In the genomic region with DNA sequence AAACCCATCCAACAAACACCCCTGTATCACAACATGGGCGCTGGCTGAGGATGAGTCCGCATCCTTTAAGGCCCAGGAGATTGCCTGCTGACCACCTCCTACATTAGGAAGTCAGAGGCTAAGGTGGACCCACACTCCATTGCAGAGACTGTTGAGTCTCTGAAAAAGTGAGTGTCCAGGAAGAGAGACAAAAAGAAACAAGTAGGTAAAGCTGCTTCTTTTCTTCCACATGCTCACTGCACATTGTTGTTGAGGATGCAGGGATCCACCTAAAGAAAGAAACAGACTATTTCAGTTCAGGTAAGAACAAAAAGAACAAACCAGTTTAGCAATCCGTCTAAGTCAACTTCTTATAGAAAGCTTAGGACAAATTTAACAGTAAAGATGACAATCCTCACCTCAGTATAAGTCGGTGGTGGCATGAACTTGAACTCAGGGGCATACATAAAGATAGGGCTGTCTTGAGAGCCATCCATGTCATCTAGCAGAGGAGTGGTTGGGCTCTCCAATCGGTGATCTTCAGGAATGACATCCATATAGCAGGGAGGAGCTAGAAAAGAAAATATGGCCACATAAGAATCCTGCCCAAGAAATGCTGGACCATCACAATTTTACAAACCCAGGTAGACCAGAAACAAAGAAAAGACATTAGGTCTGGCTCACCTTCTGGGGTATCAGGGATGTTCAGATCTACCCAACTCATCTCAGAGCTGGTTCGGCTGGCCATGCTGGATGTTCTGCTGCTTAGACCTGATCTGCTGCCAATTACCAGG, we compare ENCODE assay signal across 8 cellular contexts. TPM values are rescaled to one million over a fixed set of nuclear protein-coding genes. Genes with fewer than 3 reads are reported as not detected.
DNase-seq lines count a peak whose midpoint lies in the region; ATAC-seq and TF ChIP-seq lines count a peak whose summit lies in the region.

No MANE protein-coding gene starts in this region.

- peaks cover 27% of the 10 kb centered on the region for H3K36me3 ChIP-seq in iPS-18a (ENCODE audit: control insufficient read depth, low read depth, low read length)

- no peaks in the 10 kb centered on the region for H3K9me3 Mint-ChIP-seq in HFFc6
- H3K9me3 Mint-ChIP-seq in activated T-cell treated with anti-CD3 and anti-CD28 coated beads, Interleukin-2, amount 50 U/mL, for 4 hours: no peaks in the 10 kb centered on the region
- no peaks in the 10 kb centered on the region for H3K9me3 Mint-ChIP-seq in stimulated activated naive B cell treated with anti-CD40 and anti-IgM and Interleukin-4, amounts not matched to agents 10 μg/mL and 1 μg/mL and 100 μg/mL, for 72 hours

- peaks cover 24% of the 10 kb centered on the region for H3K4me1 ChIP-seq in iPS-18a (ENCODE audit: control insufficient read depth, low read depth, low read length)

- H3K27me3 Mint-ChIP-seq in HFFc6 (ENCODE audit: insufficient read depth): no peaks in the 10 kb centered on the region
- no peaks in the 10 kb centered on the region for H3K27me3 Mint-ChIP-seq in activated T-cell treated with anti-CD3 and anti-CD28 coated beads, Interleukin-2, amount 50 U/mL, for 4 hours (ENCODE audit: low read depth)
- H3K27me3 Mint-ChIP-seq in stimulated activated naive B cell treated with anti-CD40 and anti-IgM and Interleukin-4, amounts not matched to agents 10 μg/mL and 1 μg/mL and 100 μg/mL, for 72 hours: no peaks in the 10 kb centered on the region

- H3K4me3 ChIP-seq in iPS-18a (ENCODE audit: low read length): peak overlapping the region; percentile 98

- peak overlapping the region; percentile 97 for H3K4me3 Mint-ChIP-seq in HFFc6
- peak overlapping the region; percentile 85 for H3K4me3 Mint-ChIP-seq in activated T-cell treated with anti-CD3 and anti-CD28 coated beads, Interleukin-2, amount 50 U/mL, for 4 hours
- peak overlapping the region; percentile 84 to 96 for H3K4me3 Mint-ChIP-seq in stimulated activated naive B cell treated with anti-CD40 and anti-IgM and Interleukin-4, amounts not matched to agents 10 μg/mL and 1 μg/mL and 100 μg/mL, for 72 hours

- H3K27ac ChIP-seq in iPS-18a (ENCODE audit: low read length): no peak overlapping the region

- H3K36me3 Mint-ChIP-seq in HFFc6 (ENCODE audit: low read depth): peaks cover 40% of the 10 kb centered on the region
- H3K36me3 Mint-ChIP-seq in activated T-cell treated with anti-CD3 and anti-CD28 coated beads, Interleukin-2, amount 50 U/mL, for 4 hours (ENCODE audit: insufficient read depth): peaks cover 31% of the 10 kb centered on the region
- peaks cover 37 to 49% of the 10 kb centered on the region in 2 donors for H3K36me3 Mint-ChIP-seq in stimulated activated naive B cell treated with anti-CD40 and anti-IgM and Interleukin-4, amounts not matched to agents 10 μg/mL and 1 μg/mL and 100 μg/mL, for 72 hours

- H3K9me3 ChIP-seq in iPS-18a (ENCODE audit: control insufficient read depth, low read depth, low read length): no peaks in the 10 kb centered on the region

- H3K27me3 ChIP-seq in iPS-18a (ENCODE audit: control insufficient read depth, insufficient read depth, low read length): no peaks in the 10 kb centered on the region

- H3K27ac Mint-ChIP-seq in HFFc6: no peak overlapping the region
- peak overlapping the region; percentile 75 for H3K27ac Mint-ChIP-seq in stimulated activated naive B cell treated with anti-CD40 and anti-IgM and Interleukin-4, amounts not matched to agents 10 μg/mL and 1 μg/mL and 100 μg/mL, for 72 hours

- no peak overlapping the region for H3K9ac ChIP-seq in iPS-18a (ENCODE audit: low read length)

- H3K4me1 Mint-ChIP-seq in HFFc6 (ENCODE audit: low read depth): peaks cover 47% of the 10 kb centered on the region
- peaks cover 63% of the 10 kb centered on the region for H3K4me1 Mint-ChIP-seq in activated T-cell treated with anti-CD3 and anti-CD28 coated beads, Interleukin-2, amount 50 U/mL, for 4 hours (ENCODE audit: low read depth)
- peaks cover 53 to 68% of the 10 kb centered on the region in 2 donors for H3K4me1 Mint-ChIP-seq in stimulated activated naive B cell treated with anti-CD40 and anti-IgM and Interleukin-4, amounts not matched to agents 10 μg/mL and 1 μg/mL and 100 μg/mL, for 72 hours

- TF ChIP-seq CTCF in HFFc6 (IDR thresholded peaks at IDR 0.05): no peak

- no peak for ATAC-seq in activated T-cell treated with anti-CD3 and anti-CD28 coated beads, Interleukin-2, amount 50 U/mL, for 4 hours
- ATAC-seq in stimulated activated naive B cell treated with anti-CD40 and anti-IgM and Interleukin-4, amounts not matched to agents 10 μg/mL and 1 μg/mL and 100 μg/mL, for 72 hours (replicated peaks): no peak
- ATAC-seq in HG03460 (IDR thresholded peaks at IDR 0.05; ENCODE audit: unreplicated experiment) (no peak), HG03442 (IDR thresholded peaks at IDR 0.05; ENCODE audit: unreplicated experiment) (no peak)

- DNase-seq in HFFc6 (no peak), anterior cingulate cortex (lab: John Stamatoyannopoulos, UW) (no peak), activated gamma-delta T cell (lab: John Stamatoyannopoulos, UW) (no peak)
- no peak for DNase-seq in activated T-cell treated with anti-CD3 and anti-CD28 coated beads, Interleukin-2, amount 50 U/mL, for 4 hours
- no peak for DNase-seq in stimulated activated naive B cell treated with anti-CD40 and anti-IgM and Interleukin-4, amounts not matched to agents 10 μg/mL and 1 μg/mL and 100 μg/mL, for 72 hours

RNA-seq across cellular contexts. Expression of a gene that starts 2.6 kb away (rescaled TPM):
- total RNA-seq in HFFc6 (2021; fragmentation: NEBNext Ultra II Directional; extraction: Animal tissue kit (Norgen Biotek cat#: 25700)): 10 to 100 TPM; 49.2 to 78.0 (median 59.5) TPM
- total RNA-seq in activated T-cell treated with anti-CD3 and anti-CD28 coated beads, Interleukin-2, amount 50 U/mL, for 4 hours: 10 to 100 TPM; 68.9 to 91.0 (median 83.7) TPM

RNA-seq across cellular contexts. Expression of a gene that starts 27.7 kb away (rescaled TPM):
- total RNA-seq in HFFc6 (2021; fragmentation: NEBNext Ultra II Directional; extraction: Animal tissue kit (Norgen Biotek cat#: 25700)): not detected
- total RNA-seq in activated T-cell treated with anti-CD3 and anti-CD28 coated beads, Interleukin-2, amount 50 U/mL, for 4 hours: not detected

RNA-seq across cellular contexts. Expression of a gene that starts 29.3 kb away (rescaled TPM):
- 10 to 100 TPM; 23.5 to 29.3 (median 26.2) TPM for total RNA-seq in HFFc6 (2021; fragmentation: NEBNext Ultra II Directional; extraction: Animal tissue kit (Norgen Biotek cat#: 25700))
- 10 to 100 TPM; 11.7 to 14.5 (median 13.9) TPM for total RNA-seq in activated T-cell treated with anti-CD3 and anti-CD28 coated beads, Interleukin-2, amount 50 U/mL, for 4 hours

RNA-seq across cellular contexts. Expression of a gene that starts 29.4 kb away (rescaled TPM):
- total RNA-seq in HFFc6 (2021; fragmentation: NEBNext Ultra II Directional; extraction: Animal tissue kit (Norgen Biotek cat#: 25700)): 10 to 100 TPM in 3 of 6 experiments, 1 to 10 TPM in 3; 8.1 to 14.9 (median 10.2) TPM
- 1 to 10 TPM; 6.2 to 8.7 (median 7.6) TPM for total RNA-seq in activated T-cell treated with anti-CD3 and anti-CD28 coated beads, Interleukin-2, amount 50 U/mL, for 4 hours

RNA-seq across cellular contexts. Expression of a gene that starts 36.0 kb away (rescaled TPM):
- total RNA-seq in HFFc6 (2021; fragmentation: NEBNext Ultra II Directional; extraction: Animal tissue kit (Norgen Biotek cat#: 25700)): 10 to 100 TPM; 51.0 to 59.6 (median 56.1) TPM
- 10 to 100 TPM; 40.7 to 43.3 (median 41.9) TPM for total RNA-seq in activated T-cell treated with anti-CD3 and anti-CD28 coated beads, Interleukin-2, amount 50 U/mL, for 4 hours
